In the genomic region with DNA sequence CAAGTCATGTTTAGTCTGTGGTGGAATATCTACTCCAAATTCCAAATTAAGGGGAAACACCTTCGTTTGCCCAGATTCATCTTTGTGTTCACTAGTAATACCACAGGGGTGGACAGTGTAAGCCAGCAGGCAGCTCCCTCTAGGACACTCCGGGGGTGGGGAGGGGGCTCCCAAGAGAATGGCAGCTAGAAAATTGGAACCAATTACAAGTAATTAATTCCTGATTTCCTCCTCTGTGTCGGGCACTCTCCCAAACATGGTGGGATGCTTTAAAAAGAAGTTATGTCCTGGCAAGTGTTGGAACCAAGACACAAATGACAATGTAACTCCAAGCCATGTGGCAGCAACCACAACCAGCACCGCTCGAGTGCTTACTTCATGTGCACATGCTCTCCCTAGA, we compare ENCODE assay signal across 1 cellular context.
TF ChIP-seq lines count a peak whose summit lies in the region.

No MANE protein-coding gene starts in this region.

TF ChIP-seq in IMR-90, 13 proteins besides CTCF, POLR2A, EP300 and RAD21:
- no peak for TF ChIP-seq MAZ (IDR thresholded peaks at IDR 0.05; ENCODE audit: borderline replicate concordance, low read depth, low read length)
- TF ChIP-seq FOS (IDR thresholded peaks at IDR 0.05; ENCODE audit: low read depth, low read length) = no peak
- no peak; the same call in 1 of the 2 replicates for TF ChIP-seq MXI1 (IDR thresholded peaks at IDR 0.05; ENCODE audit: borderline replicate concordance, low read depth, low read length)
